27 cellular contexts compared by ENCODE assay signal in genomic region chr10:121576139-121576538, GRCh38. TPM values are rescaled to one million over a fixed set of nuclear protein-coding genes. Genes with fewer than 3 reads are reported as not detected.
"Had no signal": no experiment of that assay in that cellular context is flagged by ENCODE, and none has a peak within 500 bp of the region (broad histone marks: within the 10 kb centered on the region; RNA-seq: fewer than 3 reads in every experiment).

No MANE protein-coding gene starts in this region.

- H3K4me1 ChIP-seq: ascending aorta, gastrocnemius medialis, right lobe of liver had no signal

- H3K27ac Mint-ChIP-seq: activated CD4-positive, alpha-beta T cell treated with anti-CD3 and anti-CD28 coated beads for 36 hours; activated naive CD4-positive, alpha-beta T cell treated with anti-CD3 and anti-CD28 coated beads for 36 hours; activated naive CD8-positive, alpha-beta T cell treated with anti-CD3 and anti-CD28 coated beads for 36 hours; brain; dendritic cell treated with granulocyte-macrophage colony-stimulating factor and Interleukin-4, amounts not matched to agents 40 ng/mL and 50 ng/mL, for 4 days; natural killer cell; stimulated activated effector memory CD8-positive, alpha-beta T cell treated with anti-CD3 and anti-CD28 coated beads, Interleukin-12 subunit alpha, Interleukin-12 subunit beta, amount 100 ng/mL, for 72 hours; stimulated activated naive CD8-positive, alpha-beta T cell treated with anti-CD3 and anti-CD28 coated beads, Interleukin-15, Interleukin-2, amounts not matched to agents 100 ng/mL and 50 ng/mL, for 24 hours; T-helper 2 cell treated with Interferon-gamma antibody and Interleukin-4, amounts not matched to agents 5 μg/mL and 100 μg/mL, for 36 hours had no signal

- H2AFZ ChIP-seq: hepatocyte, neural progenitor cell had no signal

- H3K4me1 Mint-ChIP-seq: activated CD4-positive, alpha-beta T cell treated with anti-CD3 and anti-CD28 coated beads for 36 hours; activated naive CD8-positive, alpha-beta T cell treated with anti-CD3 and anti-CD28 coated beads for 36 hours; natural killer cell had no signal

- H3K27ac ChIP-seq: adrenal gland, ascending aorta, gastrocnemius medialis, neural progenitor cell, right lobe of liver, skin epidermis, tibial artery had no signal

- H3K9me3 ChIP-seq: adrenal gland, ascending aorta, gastrocnemius medialis, right lobe of liver, tibial artery had no signal

- DNase-seq: activated CD4-positive, alpha-beta T cell treated with anti-CD3 and anti-CD28 coated beads for 36 hours; activated CD4-positive, alpha-beta T cell treated with anti-CD3 and anti-CD28 coated beads, Interleukin-2, amount 50 U/mL, for 4 hours; activated CD4-positive, CD25-positive, alpha-beta regulatory T cell; activated effector memory CD4-positive, alpha-beta T cell treated with Interleukin-2 at 50 U/mL for 16 hours; activated naive CD4-positive, alpha-beta T cell treated with anti-CD3 and anti-CD28 coated beads for 36 hours; activated naive CD8-positive, alpha-beta T cell treated with anti-CD3 and anti-CD28 coated beads for 36 hours; adrenal gland; central memory CD4-positive, alpha-beta T cell; effector CD4-positive, alpha-beta T cell; gastrocnemius medialis; islet precursor cell; left colon; natural killer cell; right lobe of liver; stimulated activated CD4-positive, alpha-beta T cell treated with anti-CD3 and anti-CD28 coated beads, Interleukin-4, amount 100 ng/mL, for 24 hours; T-helper 1 cell; tibial artery had no signal

- H3K4me2 ChIP-seq: hepatocyte, neural progenitor cell had no signal

- H3K27me3 ChIP-seq: adrenal gland, ascending aorta, hepatocyte, neural progenitor cell, right lobe of liver, tibial artery had no signal

- H3K36me3 ChIP-seq: adrenal gland, ascending aorta, gastrocnemius medialis, neural progenitor cell, right lobe of liver, tibial artery had no signal

- H3K27me3 Mint-ChIP-seq: activated CD4-positive, alpha-beta T cell treated with anti-CD3 and anti-CD28 coated beads for 36 hours; stimulated activated naive CD8-positive, alpha-beta T cell treated with anti-CD3 and anti-CD28 coated beads, Interleukin-15, Interleukin-2, amounts not matched to agents 100 ng/mL and 50 ng/mL, for 24 hours had no signal

- H3K4me3 Mint-ChIP-seq: activated CD4-positive, alpha-beta T cell treated with anti-CD3 and anti-CD28 coated beads for 36 hours; activated naive CD4-positive, alpha-beta T cell treated with anti-CD3 and anti-CD28 coated beads for 36 hours; activated naive CD8-positive, alpha-beta T cell treated with anti-CD3 and anti-CD28 coated beads for 36 hours; brain; dendritic cell treated with granulocyte-macrophage colony-stimulating factor and Interleukin-4, amounts not matched to agents 40 ng/mL and 50 ng/mL, for 4 days; natural killer cell; neural progenitor cell; stimulated activated effector memory CD8-positive, alpha-beta T cell treated with anti-CD3 and anti-CD28 coated beads, Interleukin-12 subunit alpha, Interleukin-12 subunit beta, amount 100 ng/mL, for 72 hours; stimulated activated naive CD8-positive, alpha-beta T cell treated with anti-CD3 and anti-CD28 coated beads, Interleukin-15, Interleukin-2, amounts not matched to agents 100 ng/mL and 50 ng/mL, for 24 hours; T-helper 2 cell treated with Interferon-gamma antibody and Interleukin-4, amounts not matched to agents 5 μg/mL and 100 μg/mL, for 36 hours had no signal

- H3K36me3 Mint-ChIP-seq: activated naive CD8-positive, alpha-beta T cell treated with anti-CD3 and anti-CD28 coated beads for 36 hours; natural killer cell; stimulated activated effector memory CD8-positive, alpha-beta T cell treated with anti-CD3 and anti-CD28 coated beads, Interleukin-12 subunit alpha, Interleukin-12 subunit beta, amount 100 ng/mL, for 72 hours had no signal

- H3K4me3 ChIP-seq: adrenal gland, ascending aorta, gastrocnemius medialis, hepatocyte, neural progenitor cell, right lobe of liver, skin epidermis, tibial artery had no signal

- H3K9me3 Mint-ChIP-seq: activated naive CD4-positive, alpha-beta T cell treated with anti-CD3 and anti-CD28 coated beads for 36 hours; activated naive CD8-positive, alpha-beta T cell treated with anti-CD3 and anti-CD28 coated beads for 36 hours; dendritic cell treated with granulocyte-macrophage colony-stimulating factor and Interleukin-4, amounts not matched to agents 40 ng/mL and 50 ng/mL, for 4 days; natural killer cell; neural progenitor cell; stimulated activated effector memory CD8-positive, alpha-beta T cell treated with anti-CD3 and anti-CD28 coated beads, Interleukin-12 subunit alpha, Interleukin-12 subunit beta, amount 100 ng/mL, for 72 hours; stimulated activated naive CD8-positive, alpha-beta T cell treated with anti-CD3 and anti-CD28 coated beads, Interleukin-15, Interleukin-2, amounts not matched to agents 100 ng/mL and 50 ng/mL, for 24 hours; T-helper 2 cell treated with Interferon-gamma antibody and Interleukin-4, amounts not matched to agents 5 μg/mL and 100 μg/mL, for 36 hours had no signal

RNA-seq across cellular contexts. Expression of gene FGFR2, which starts 22.1 kb away (rescaled TPM):
- total RNA-seq: activated CD4-positive, alpha-beta T cell treated with anti-CD3 and anti-CD28 coated beads for 36 hours; activated naive CD4-positive, alpha-beta T cell treated with anti-CD3 and anti-CD28 coated beads for 36 hours; activated naive CD8-positive, alpha-beta T cell treated with anti-CD3 and anti-CD28 coated beads for 36 hours; mononuclear cell had no signal
